Comparison of ENCODE assay signal across 7 cellular contexts in the genomic region with DNA sequence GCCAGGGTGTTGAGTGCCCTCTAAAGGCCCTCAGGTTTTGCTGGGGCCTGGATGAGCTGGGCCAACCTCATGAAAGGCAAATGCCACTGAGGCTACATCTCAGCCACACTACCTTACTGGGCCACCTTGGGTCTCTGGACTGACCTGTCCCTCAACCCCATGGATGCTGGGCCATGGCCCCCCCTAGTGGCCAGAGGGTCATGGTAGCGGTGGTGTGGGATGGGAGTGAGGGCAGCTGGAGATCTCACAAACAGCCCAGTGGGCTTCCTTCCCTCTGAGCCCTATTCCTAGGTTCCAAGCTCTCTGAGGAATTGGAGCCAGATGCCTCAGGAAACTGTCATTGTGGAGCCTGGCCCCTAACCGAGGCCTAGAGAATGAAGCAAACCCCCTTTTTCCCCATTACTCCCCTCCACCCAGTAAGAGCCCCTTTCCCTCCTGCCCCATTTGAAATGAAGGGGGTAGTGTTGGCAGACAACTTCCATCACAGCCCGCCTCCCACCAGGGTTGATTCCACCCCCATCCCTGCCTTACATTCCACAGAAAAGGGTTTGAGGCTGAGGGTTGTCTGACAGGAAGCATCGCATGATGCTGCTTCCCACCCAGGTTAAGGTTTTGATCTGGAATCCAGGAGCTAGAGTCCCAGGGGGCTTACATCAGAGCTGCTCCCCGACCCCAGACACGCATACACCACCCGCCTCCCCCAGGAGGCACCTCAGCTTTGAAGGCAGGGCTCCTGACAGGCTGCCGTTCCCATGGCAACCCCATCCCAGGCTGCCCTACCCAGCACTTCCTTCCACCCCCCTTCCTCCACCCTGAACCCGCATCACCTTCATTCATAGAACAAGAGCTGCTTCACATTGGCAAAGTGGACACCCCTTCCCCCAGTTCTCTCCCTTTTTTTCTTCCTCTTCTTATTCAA.
DNase-seq lines count a peak whose midpoint lies in the region; ATAC-seq, FAIRE-seq and TF ChIP-seq lines count a peak whose summit lies in the region.

No MANE protein-coding gene starts in this region.

- H3K27me3 Mint-ChIP-seq in activated CD4-positive, alpha-beta T cell treated with anti-CD3 and anti-CD28 coated beads, Interleukin-2, amount 10 ng/mL, durations not matched to agents 7 days and 5 days = peaks cover 29% of the 10 kb centered on the region
- H3K27me3 Mint-ChIP-seq in natural killer cell (ENCODE audit: low read depth in 2 of 2) = peaks cover 20 to 23% of the 10 kb centered on the region in 2 donors

- no peak overlapping the region for H3K23ac ChIP-seq in H1 (ENCODE audit: insufficient read length)

- DNase-seq in GM12865 (ENCODE audit: low read depth) (peak; percentile 35), LoVo (ENCODE audit: low spot score) (peak; percentile 36), H1 (ENCODE audit: low read depth in 1 of 2, low spot score in 2 of 2) (peak in 1 of 2 experiments; percentile 95), natural killer cell (no peak), tibial nerve (ENCODE audit: low spot score in 2 of 2) (no peak)
- DNase-seq in activated CD4-positive, alpha-beta T cell treated with anti-CD3 and anti-CD28 coated beads, Interleukin-2, amount 10 ng/mL, durations not matched to agents 7 days and 5 days = peak; percentile 26

- peak overlapping the region; percentile 81 for H4K91ac ChIP-seq in H1 (replicated peaks; ENCODE audit: insufficient read length, low read length)

- H3K56ac ChIP-seq in H1 (replicated peaks; ENCODE audit: insufficient read length, low read depth, low read length) = no peak overlapping the region

- H2BK120ac ChIP-seq in H1 (replicated peaks; ENCODE audit: low read depth, low read length) = peak overlapping the region; percentile 50

- H3K27ac ChIP-seq in H1 (ENCODE audit: low read depth, low read length) = no peak overlapping the region
- no peak overlapping the region for H3K27ac ChIP-seq in tibial nerve

- peak overlapping the region; percentile 82 for H2BK15ac ChIP-seq in H1 (ENCODE audit: low read length)

- H3K9me3 ChIP-seq in H1 (ENCODE audit: insufficient read depth in 2 of 2, low read depth in 1 of 2, low read length in 1 of 2) (no peaks in the 10 kb centered on the region), tibial nerve (no peaks in the 10 kb centered on the region)

- no peak overlapping the region for H3K14ac ChIP-seq in H1 (ENCODE audit: insufficient read length)

- no peaks in the 10 kb centered on the region for H3K79me2 ChIP-seq in H1 (ENCODE audit: control insufficient read depth in 1 of 2, insufficient read depth in 2 of 2, low read length in 2 of 2)

- H3K4me3 ChIP-seq in GM12865 (ENCODE audit: low read depth, low read length) (no peak overlapping the region), H1 (ENCODE audit: extremely low read depth in 1 of 4, insufficient read depth in 2 of 4, low read depth in 3 of 4, low read length in 4 of 4) (no peak overlapping the region; a peak in 1 of 8 replicates), tibial nerve (no peak overlapping the region)

- no peaks in the 10 kb centered on the region for H3K36me3 ChIP-seq in H1 (ENCODE audit: control insufficient read depth in 2 of 4, insufficient read depth in 4 of 4, low read length in 3 of 4)
- no peaks in the 10 kb centered on the region for H3K36me3 ChIP-seq in tibial nerve

- POLR2A ChIA-PET in activated CD4-positive, alpha-beta T cell treated with anti-CD3 and anti-CD28 coated beads, Interleukin-2, amount 10 ng/mL, durations not matched to agents 7 days and 5 days (lab: Charles Lee) = no interaction called here
- POLR2A ChIA-PET in H1 (lab: Charles Lee; ENCODE audit: partially characterized antibody) = interaction anchor here (0.8 to 14.8 kb wide), 10 partner anchors 12 to 122 kb away, joined by 3 to 160 read pairs (median 6); partner anchors contain the start of gene PCDH1

- no peaks in the 10 kb centered on the region for H4K20me1 ChIP-seq in H1 (replicated peaks in 1 of 2; ENCODE audit: control insufficient read depth in 1 of 2, insufficient read depth in 2 of 2, low read length in 2 of 2)

- TF ChIP-seq POLR2A in H1 (IDR thresholded peaks at IDR 0.05; ENCODE audit: control extremely low read depth in 1 of 2, low read depth in 2 of 2, low read length in 2 of 2) (no peak), tibial nerve (IDR thresholded peaks at IDR 0.05) (no peak)

- peak overlapping the region; percentile 67 for H2BK5ac ChIP-seq in H1 (ENCODE audit: low read depth, low read length)

- H3K4me1 ChIP-seq in H1 (replicated peaks in 1 of 4; ENCODE audit: control insufficient read depth in 3 of 4, insufficient read depth in 4 of 4, low read length in 3 of 4) = peaks cover 35 to 48% (median 38%) of the 10 kb centered on the region in 4 experiments
- H3K4me1 ChIP-seq in tibial nerve = peaks cover 0 to 27% (median 4%) of the 10 kb centered on the region in 4 donors

- no peaks in the 10 kb centered on the region for H3K36me3 Mint-ChIP-seq in activated CD4-positive, alpha-beta T cell treated with anti-CD3 and anti-CD28 coated beads, Interleukin-2, amount 10 ng/mL, durations not matched to agents 7 days and 5 days (ENCODE audit: low read depth)
- H3K36me3 Mint-ChIP-seq in natural killer cell = no peaks in the 10 kb centered on the region

- H3K4me2 ChIP-seq in H1 (ENCODE audit: insufficient read depth in 1 of 2, low read depth in 2 of 2, low read length in 2 of 2) = peak overlapping the region; percentile 24; a peak in 1 of 4 replicates

- TF ChIP-seq RAD21 in H1 (IDR thresholded peaks at IDR 0.05 in 1 of 2, conservative IDR thresholded peaks at IDR 0.05 in 1 of 2; ENCODE audit: low read depth in 2 of 2, low read length in 2 of 2) = peak; percentile 82 to 94

- H3K79me1 ChIP-seq in H1 (ENCODE audit: low read depth, low read length) = no peaks in the 10 kb centered on the region

- peak overlapping the region; percentile 55 for H3K18ac ChIP-seq in H1 (ENCODE audit: extremely low read depth, low read length)

- H2BK20ac ChIP-seq in H1 (ENCODE audit: low read length) = peak overlapping the region; percentile 67; the same call in 1 of the 2 replicates

- WGBS in H1 (ENCODE audit: extremely low coverage in 1 of 2, insufficient coverage in 1 of 2, insufficient read length in 1 of 2, insufficient replicate concordance in 2 of 2, low coverage in 1 of 2, low lambda C conversion rate in 2 of 2, missing lambda C conversion rate in 1 of 2), 2 experiments = 49% methylated on average over 6 of the region's 9 CpGs; no CpG with 5 or more reads in 1 of the 2 experiments
- WGBS in tibial nerve, 2 donors = 57 to 68% methylated on average over 9 of the region's 9 CpGs

- H4K5ac ChIP-seq in H1 (ENCODE audit: insufficient read length, low read depth, low read length) = no peak overlapping the region

- CTCF ChIA-PET in activated CD4-positive, alpha-beta T cell treated with anti-CD3 and anti-CD28 coated beads, Interleukin-2, amount 10 ng/mL, durations not matched to agents 7 days and 5 days (lab: Charles Lee) = interaction anchor here (0.8 to 1.9 kb wide), 5 partner anchors 12 to 156 kb away, joined by 3 to 10 read pairs (median 7); no protein-coding TSS in a partner anchor
- CTCF ChIA-PET in H1 (lab: Charles Lee; ENCODE audit: partially characterized antibody) = interaction anchor here (0.7 to 20.5 kb wide), 39 partner anchors 10 to 197 kb away, joined by 3 to 345 read pairs (median 9); partner anchors contain the start of genes PCDH1 and RNF14

- no peaks in the 10 kb centered on the region for H3K4me1 Mint-ChIP-seq in activated CD4-positive, alpha-beta T cell treated with anti-CD3 and anti-CD28 coated beads, Interleukin-2, amount 10 ng/mL, durations not matched to agents 7 days and 5 days
- H3K4me1 Mint-ChIP-seq in natural killer cell = peaks cover 0 to 6% of the 10 kb centered on the region in 2 donors

- peak overlapping the region; percentile 14; the same call in 1 of the 2 replicates for H2AK5ac ChIP-seq in H1 (ENCODE audit: low read depth, low read length)

- intact Hi-C loops in natural killer cell (cut with micrococcal nuclease) = loop anchor here (5.0 kb wide), 1 partner anchor 63 kb away; the partner anchor contains the start of gene PCDH1

- peak overlapping the region; percentile 93; the same call in 1 of the 2 replicates for H2BK12ac ChIP-seq in H1 (ENCODE audit: low read depth, low read length)

- H2AFZ ChIP-seq in H1 (ENCODE audit: low read length) = no peak overlapping the region

- H3K27ac Mint-ChIP-seq in activated CD4-positive, alpha-beta T cell treated with anti-CD3 and anti-CD28 coated beads, Interleukin-2, amount 10 ng/mL, durations not matched to agents 7 days and 5 days = no peak overlapping the region
- H3K27ac Mint-ChIP-seq in natural killer cell = no peak overlapping the region

- peak; percentile 73 for FAIRE-seq in H1 (lab: Jason Lieb, UNC)

- peak; percentile 71 for TF ChIP-seq CTCF in GM12865 (IDR thresholded peaks at IDR 0.05; ENCODE audit: insufficient read depth, low read depth, low read length, missing control alignments)
- TF ChIP-seq CTCF in H1 (IDR thresholded peaks at IDR 0.05; ENCODE audit: control extremely low read depth in 1 of 3, insufficient read depth in 1 of 3, low read depth in 1 of 3, low read length in 3 of 3) = peak in 2 of 3 experiments; percentile 92 to 93; a peak in 3 of 4 replicates
- TF ChIP-seq CTCF in natural killer cell (IDR thresholded peaks at IDR 0.05) = peak; percentile 46
- TF ChIP-seq CTCF in tibial nerve (IDR thresholded peaks at IDR 0.05) = peak in 2 of 5 experiments; percentile 27 to 30

- no peak overlapping the region for H3K4me3 Mint-ChIP-seq in activated CD4-positive, alpha-beta T cell treated with anti-CD3 and anti-CD28 coated beads, Interleukin-2, amount 10 ng/mL, durations not matched to agents 7 days and 5 days
- no peak overlapping the region for H3K4me3 Mint-ChIP-seq in natural killer cell

- TF ChIP-seq EP300 in H1 (IDR thresholded peaks at IDR 0.05; ENCODE audit: borderline replicate concordance in 1 of 2, low read depth in 2 of 2, low read length in 2 of 2) (no peak), tibial nerve (IDR thresholded peaks at IDR 0.05) (no peak)

- no peaks in the 10 kb centered on the region for H3K9me3 Mint-ChIP-seq in activated CD4-positive, alpha-beta T cell treated with anti-CD3 and anti-CD28 coated beads, Interleukin-2, amount 10 ng/mL, durations not matched to agents 7 days and 5 days
- no peaks in the 10 kb centered on the region for H3K9me3 Mint-ChIP-seq in natural killer cell

- H3K27me3 ChIP-seq in H1 (replicated peaks in 1 of 4; ENCODE audit: control insufficient read depth in 3 of 4, extremely low read depth in 1 of 4, insufficient read depth in 3 of 4, low read length in 3 of 4) (no peaks in the 10 kb centered on the region; a peak in 1 of 7 replicates), tibial nerve (peaks cover 0 to 12% of the 10 kb centered on the region in 2 donors)

- no peak overlapping the region for H3K9ac ChIP-seq in H1 (replicated peaks in 1 of 4; ENCODE audit: extremely low read depth in 1 of 4, low read depth in 3 of 4, low read length in 3 of 4)

- peak in 2 of 3 donors; percentile 32 to 66 for ATAC-seq in natural killer cell
- no peak for ATAC-seq in GM19467 (IDR thresholded peaks at IDR 0.05; ENCODE audit: unreplicated experiment)

- no peak overlapping the region for H4K8ac ChIP-seq in H1 (ENCODE audit: extremely low read depth, insufficient read depth, low read length)

- no peak overlapping the region for H3K4ac ChIP-seq in H1 (replicated peaks; ENCODE audit: insufficient read length, low read depth, low read length)

- H3K23me2 ChIP-seq in H1 (ENCODE audit: low read depth, low read length) = peaks cover 10% of the 10 kb centered on the region

Comparison
In these comparisons a context has a peak if more than half of its experiments do, and no peak if none do; other contexts are left out.
1. DNase-seq: peak in GM12865 (single experiment), LoVo (single experiment) and activated CD4-positive, alpha-beta T cell treated with anti-CD3 and anti-CD28 coated beads, Interleukin-2, amount 10 ng/mL, durations not matched to agents 7 days and 5 days (single experiment); none in natural killer cell (single experiment) and tibial nerve (0 of 2).